In genomic region chr4:185346975-185347601, GRCh38 we compare ENCODE assay signal across 25 cellular contexts. TPM values are rescaled to one million over a fixed set of nuclear protein-coding genes. Genes with fewer than 3 reads are reported as not detected.
A peak's percentile ranks its signal among the peaks of the same experiment; 100 is the strongest.
DNase-seq lines count a peak whose midpoint lies in the region; ATAC-seq and TF ChIP-seq lines count a peak whose summit lies in the region.
"Had no signal": no experiment of that assay in that cellular context is flagged by ENCODE, and none has a peak within 500 bp of the region (broad histone marks: within the 10 kb centered on the region; RNA-seq: fewer than 3 reads in every experiment).

No MANE protein-coding gene starts in this region.

- no peak overlapping the region for H3K27ac ChIP-seq in AG04450 (ENCODE audit: low read depth, low read length)
- H3K27ac ChIP-seq in HEK293 (ENCODE audit: extremely low read depth, low read depth, low read length) = no peak overlapping the region
- H3K27ac ChIP-seq in mesenchymal stem cell (ENCODE audit: low read length, poor library complexity, severe bottlenecking) = peak overlapping the region; percentile 3
- H3K27ac ChIP-seq: foreskin keratinocyte, lower lobe of right lung, pancreas, thyroid gland had no signal

- H3K4me3 ChIP-seq in AG04450 (ENCODE audit: low read depth, low read length) (no peak overlapping the region), HEK293 (ENCODE audit: low read depth, low read length) (no peak overlapping the region), astrocyte of the spinal cord (ENCODE audit: low read depth, low read length) (no peak overlapping the region), mesenchymal stem cell (ENCODE audit: insufficient read depth in 1 of 2, low read depth in 1 of 2, low read length in 2 of 2) (no peak overlapping the region)
- H3K4me3 ChIP-seq: lower lobe of right lung, pancreas, thyroid gland had no signal

- no peak for TF ChIP-seq CTCF in AG04450 (IDR thresholded peaks at IDR 0.05; ENCODE audit: low read depth, low read length)
- no peak for TF ChIP-seq CTCF in HEK293 (tag by site-specific recombination; IDR thresholded peaks at IDR 0.05)
- TF ChIP-seq CTCF in astrocyte of the spinal cord (IDR thresholded peaks at IDR 0.05; ENCODE audit: low read depth, low read length) = no peak

- 86% methylated on average over 11 of the region's 14 CpGs for WGBS in mesenchymal stem cell

- H3K18ac ChIP-seq in mesenchymal stem cell (ENCODE audit: low read depth in 1 of 2, low read length in 2 of 2) = peak overlapping the region in 1 of 2 experiments; percentile 38

- H3K4me2 ChIP-seq in mesenchymal stem cell (ENCODE audit: low read length, poor library complexity, severe bottlenecking) = no peak overlapping the region

- H3K79me1 ChIP-seq in mesenchymal stem cell (replicated peaks; ENCODE audit: low read length, poor library complexity, severe bottlenecking) = peaks cover 6% of the 10 kb centered on the region

- H3K9ac ChIP-seq in mesenchymal stem cell (ENCODE audit: low read length) = no peak overlapping the region

- no peaks in the 10 kb centered on the region for H3K27me3 ChIP-seq in AG04450 (ENCODE audit: control insufficient read depth, insufficient read depth, low read length)
- no peaks in the 10 kb centered on the region for H3K27me3 ChIP-seq in mesenchymal stem cell (ENCODE audit: control insufficient read depth in 1 of 2, insufficient read depth in 1 of 2, low read length in 2 of 2)
- H3K27me3 ChIP-seq: foreskin keratinocyte, pancreas, thyroid gland had no signal

- no peak overlapping the region for H2AFZ ChIP-seq in mesenchymal stem cell (ENCODE audit: low read depth, low read length)

- H4K91ac ChIP-seq in mesenchymal stem cell (ENCODE audit: low read length) = no peak overlapping the region

- H3K14ac ChIP-seq in mesenchymal stem cell (ENCODE audit: low read length in 2 of 2) = no peak overlapping the region

- DNase-seq in AG04450 (ENCODE audit: low read depth, low spot score) (peak; percentile 11), astrocyte of the spinal cord (ENCODE audit: low read depth, low spot score) (peak; percentile 35), mesenchymal stem cell (peak; percentile 66), NAMALWA (ENCODE audit: low spot score) (no peak)
- DNase-seq in stimulated activated CD4-positive, alpha-beta T cell treated with anti-CD3 and anti-CD28 coated beads, Interleukin-4, amount 100 ng/mL, for 24 hours = no peak
- no peak for DNase-seq in stimulated activated CD4-positive, alpha-beta T cell treated with anti-CD3 and anti-CD28 coated beads, Interleukin-4, amount 100 ng/mL, for 4 hours
- DNase-seq: activated CD4-positive, alpha-beta T cell treated with anti-CD3 and anti-CD28 coated beads for 4 hours; CD4-positive, alpha-beta T cell; DMS79; H7; hippocampal formation; islet precursor cell; lower lobe of right lung; MM.1S; naive B cell; NCI-H1694; NCI-H748 treated with DMSO at 0.1 percent for 48 hours; pancreas; right cardiac atrium; Right ventricle myocardium superior; stimulated activated naive B cell treated with anti-CD40 and anti-IgM and Interleukin-4, amounts not matched to agents 10 μg/mL and 1 μg/mL and 100 μg/mL, for 72 hours; thyroid gland had no signal

- POLR2A ChIA-PET in AG04450 (lab: Yijun Ruan, JAX) = no interaction called here
- POLR2A ChIA-PET in HEK293 (lab: Yijun Ruan, JAX) = no interaction called here

- H2BK5ac ChIP-seq in mesenchymal stem cell (ENCODE audit: low read depth, low read length, poor library complexity, severe bottlenecking) = no peak overlapping the region

- H2BK120ac ChIP-seq in mesenchymal stem cell (ENCODE audit: low read depth, low read length) = no peak overlapping the region

- no peak overlapping the region for H2BK15ac ChIP-seq in mesenchymal stem cell (ENCODE audit: low read depth, poor library complexity, severe bottlenecking)

- CTCF ChIA-PET in AG04450 (lab: Charles Lee) (no interaction called here), HEK293 (lab: Yijun Ruan, JAX) (no interaction called here)

- no peak overlapping the region for H2BK12ac ChIP-seq in mesenchymal stem cell (ENCODE audit: low read length in 2 of 2)

- in situ Hi-C loops in astrocyte of the spinal cord (cut with HindIII; ENCODE audit: low sequenced_read_pairs) = no loop called here

- H2AK5ac ChIP-seq in mesenchymal stem cell (ENCODE audit: low read length, severe bottlenecking) = no peak overlapping the region

- ATAC-seq in HG03469 (IDR thresholded peaks at IDR 0.05; ENCODE audit: unreplicated experiment) = no peak
- ATAC-seq: foreskin keratinocyte; lower lobe of right lung; pancreas; right cardiac atrium; stimulated activated naive B cell treated with anti-CD40 and anti-IgM and Interleukin-4, amounts not matched to agents 10 μg/mL and 1 μg/mL and 100 μg/mL, for 72 hours had no signal

- H4K8ac ChIP-seq in mesenchymal stem cell (ENCODE audit: low read length) = no peak overlapping the region

- no peak overlapping the region for H3K4ac ChIP-seq in mesenchymal stem cell (ENCODE audit: low read depth in 1 of 2, low read length in 2 of 2)

- H3K36me3 ChIP-seq in HEK293 (ENCODE audit: control insufficient read depth in 2 of 2, insufficient read depth in 1 of 2, low read length in 2 of 2) (peaks cover 14 to 79% of the 10 kb centered on the region in 2 experiments; a peak in 2 of 3 replicates), mesenchymal stem cell (ENCODE audit: control insufficient read depth in 1 of 2, insufficient read depth in 2 of 2, low read depth in 1 of 2, low read length in 2 of 2) (peaks cover 14 to 44% of the 10 kb centered on the region in 2 experiments)

- H3K4me1 ChIP-seq in HEK293 (ENCODE audit: control insufficient read depth, insufficient read depth, low read length) = no peaks in the 10 kb centered on the region
- peaks cover 5% of the 10 kb centered on the region for H3K4me1 ChIP-seq in mesenchymal stem cell (ENCODE audit: control insufficient read depth, insufficient read depth, low read depth, low read length)
- H3K4me1 ChIP-seq: foreskin keratinocyte, lower lobe of right lung, pancreas had no signal

- H3K9me3 ChIP-seq in AG04450 (ENCODE audit: control insufficient read depth, insufficient read depth, low read length) (no peaks in the 10 kb centered on the region), HEK293 (ENCODE audit: control insufficient read depth, insufficient read depth, low read depth, low read length) (no peaks in the 10 kb centered on the region), mesenchymal stem cell (ENCODE audit: control insufficient read depth, low read length) (no peaks in the 10 kb centered on the region)
- H3K9me3 ChIP-seq: lower lobe of right lung, pancreas, thyroid gland had no signal

- H3K23ac ChIP-seq in mesenchymal stem cell (ENCODE audit: low read length in 2 of 2) = no peak overlapping the region

TF ChIP-seq in HEK293, 187 proteins besides CTCF, POLR2A, EP300 and RAD21:
- TF ChIP-seq ZNF664 (tag by site-specific recombination; IDR thresholded peaks at IDR 0.05) (peak; percentile 95), BCL11B (tag by site-specific recombination; IDR thresholded peaks at IDR 0.05; ENCODE audit: low read depth) (no peak)

RNA-seq across cellular contexts. Expression of gene LRP2BP, which starts 48.6 kb away (rescaled TPM):
- polyA plus RNA-seq in AG04450 (2011; rRNA removed) = 0.05 and 0.09 TPM in 2 replicates
- polyA minus RNA-seq in AG04450 (2011; rRNA and poly(A)+ RNA removed) = 0.14 and 0.35 TPM in 2 replicates
- 0.07 TPM for polyA plus RNA-seq in mesenchymal stem cell (2013, experiment 1 of 2)
- polyA plus RNA-seq in mesenchymal stem cell (2013, experiment 2 of 2) = 0.03 TPM

RNA-seq across cellular contexts. Expression of gene ANKRD37, which starts 49.6 kb away (rescaled TPM):
- polyA plus RNA-seq in AG04450 (2011; rRNA removed) = 3.1 and 3.6 TPM in 2 replicates
- 1.3 and 2.3 TPM in 2 replicates for polyA minus RNA-seq in AG04450 (2011; rRNA and poly(A)+ RNA removed)
- polyA plus RNA-seq in mesenchymal stem cell (2013, experiment 1 of 2) = 0.97 TPM
- 0.96 TPM for polyA plus RNA-seq in mesenchymal stem cell (2013, experiment 2 of 2)

Comparison
In these comparisons a context has a peak if more than half of its experiments do, and no peak if none do; other contexts are left out.
1. DNase-seq: peak in AG04450 (single experiment), astrocyte of the spinal cord (single experiment) and mesenchymal stem cell (single experiment); none in NAMALWA (single experiment), stimulated activated CD4-positive, alpha-beta T cell treated with anti-CD3 and anti-CD28 coated beads, Interleukin-4, amount 100 ng/mL, for 24 hours (single experiment) and stimulated activated CD4-positive, alpha-beta T cell treated with anti-CD3 and anti-CD28 coated beads, Interleukin-4, amount 100 ng/mL, for 4 hours (0 of 2).